Comparison of ENCODE assay signal across 25 cellular contexts in the genomic region with DNA sequence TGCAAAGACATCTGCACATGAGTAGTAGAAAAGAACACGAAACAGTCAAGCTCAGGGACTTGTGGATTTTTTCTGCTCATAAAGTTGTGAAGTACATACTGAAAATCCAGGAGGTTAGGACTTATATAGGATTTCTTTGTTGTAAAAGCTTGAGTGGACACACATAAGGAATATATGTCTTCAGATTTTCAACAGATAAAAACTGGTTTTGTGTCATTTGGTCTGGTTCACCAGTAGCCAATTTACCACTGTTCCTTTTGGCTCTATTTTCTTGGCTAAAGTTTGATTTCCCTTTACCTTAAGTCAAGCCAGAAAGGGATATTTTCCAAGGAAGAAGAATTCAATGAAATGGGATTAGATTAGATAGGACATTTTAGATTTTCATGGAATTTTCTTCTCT.
"Had no signal": no experiment of that assay in that cellular context is flagged by ENCODE, and none has a peak within 500 bp of the region (broad histone marks: within the 10 kb centered on the region; RNA-seq: fewer than 3 reads in every experiment).

No MANE protein-coding gene starts in this region.

- H3K27ac Mint-ChIP-seq: progenitor cell of endocrine pancreas; stimulated activated effector memory CD8-positive, alpha-beta T cell treated with anti-CD3 and anti-CD28 coated beads, Interleukin-12 subunit alpha, Interleukin-12 subunit beta, amount 100 ng/mL, for 72 hours; stimulated activated naive CD8-positive, alpha-beta T cell treated with anti-CD3 and anti-CD28 coated beads, Interleukin-15, Interleukin-2, amounts not matched to agents 100 ng/mL and 50 ng/mL, for 24 hours had no signal

- H3K4me1 Mint-ChIP-seq: naive thymus-derived CD8-positive, alpha-beta T cell had no signal

- H3K9me3 ChIP-seq: lower lobe of right lung, ovary, sigmoid colon, thoracic aorta, upper lobe of right lung had no signal

- H3K27ac ChIP-seq: left lung, lower lobe of right lung, ovary, sigmoid colon, spleen, suprapubic skin, thoracic aorta, tibial artery, upper lobe of right lung had no signal

- H3K9me3 Mint-ChIP-seq: immature natural killer cell had no signal

- DNase-seq: hippocampal formation; immature natural killer cell; kidney; left colon; left lung; lower lobe of right lung; mammary epithelial cell; mesenchymal stem cell; naive thymus-derived CD8-positive, alpha-beta T cell; ovary; retina; right cardiac atrium; sigmoid colon; small intestine; spleen; stimulated activated CD4-positive, alpha-beta T cell treated with anti-CD3 and anti-CD28 coated beads, Interleukin-4, amount 100 ng/mL, for 24 hours; stimulated activated naive CD4-positive, alpha-beta T cell; tibial artery; trophoblast cell; upper lobe of right lung had no signal

- ATAC-seq: left colon; left lung; lower lobe of right lung; naive thymus-derived CD8-positive, alpha-beta T cell; right cardiac atrium; stimulated activated effector memory CD8-positive, alpha-beta T cell treated with anti-CD3 and anti-CD28 coated beads, Interleukin-12 subunit alpha, Interleukin-12 subunit beta, amount 100 ng/mL, for 72 hours; upper lobe of right lung had no signal

- H3K27me3 Mint-ChIP-seq: naive thymus-derived CD8-positive, alpha-beta T cell; progenitor cell of endocrine pancreas; stimulated activated naive CD8-positive, alpha-beta T cell treated with anti-CD3 and anti-CD28 coated beads, Interleukin-15, Interleukin-2, amounts not matched to agents 100 ng/mL and 50 ng/mL, for 24 hours had no signal

- H3K4me3 Mint-ChIP-seq: immature natural killer cell; naive thymus-derived CD8-positive, alpha-beta T cell; stimulated activated effector memory CD8-positive, alpha-beta T cell treated with anti-CD3 and anti-CD28 coated beads, Interleukin-12 subunit alpha, Interleukin-12 subunit beta, amount 100 ng/mL, for 72 hours; stimulated activated naive CD8-positive, alpha-beta T cell treated with anti-CD3 and anti-CD28 coated beads, Interleukin-15, Interleukin-2, amounts not matched to agents 100 ng/mL and 50 ng/mL, for 24 hours had no signal

- H3K27me3 ChIP-seq: left lung, ovary, sigmoid colon, spleen, suprapubic skin, tibial artery, upper lobe of right lung had no signal

- H3K36me3 ChIP-seq: left lung, lower lobe of right lung, ovary, sigmoid colon, spleen, suprapubic skin, thoracic aorta, tibial artery, upper lobe of right lung had no signal

- H3K36me3 Mint-ChIP-seq: stimulated activated effector memory CD8-positive, alpha-beta T cell treated with anti-CD3 and anti-CD28 coated beads, Interleukin-12 subunit alpha, Interleukin-12 subunit beta, amount 100 ng/mL, for 72 hours had no signal

- H3K4me3 ChIP-seq: left lung, lower lobe of right lung, ovary, sigmoid colon, spleen, suprapubic skin, thoracic aorta, tibial artery, upper lobe of right lung had no signal
